19 cellular contexts compared by ENCODE assay signal in the genomic region with DNA sequence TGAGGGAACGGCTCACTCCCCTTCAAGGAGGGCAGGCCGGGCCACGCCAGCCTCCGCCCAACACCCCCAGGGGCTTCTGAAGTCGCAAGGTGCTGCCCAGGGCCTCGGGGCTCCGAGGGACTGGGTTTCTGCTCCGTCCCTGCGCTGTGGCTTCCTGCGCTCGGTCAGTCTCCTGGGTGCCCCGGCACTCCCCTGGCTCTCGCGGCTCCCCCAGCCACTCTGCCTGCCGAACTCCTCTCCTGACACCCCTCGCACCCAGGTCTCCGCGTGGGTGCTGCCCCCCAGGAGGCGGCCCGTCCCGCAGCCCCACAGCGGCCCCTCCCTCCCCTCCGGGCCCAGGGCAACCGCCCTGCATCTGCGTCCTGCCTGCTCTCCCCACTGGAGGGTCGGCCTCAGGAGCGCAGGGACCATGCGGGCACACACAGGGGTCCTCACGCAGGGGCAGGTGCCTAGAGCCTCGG.
"Had no signal": no experiment of that assay in that cellular context is flagged by ENCODE, and none has a peak within 500 bp of the region (broad histone marks: within the 10 kb centered on the region; RNA-seq: fewer than 3 reads in every experiment).

No MANE protein-coding gene starts in this region.

- H3K27me3 ChIP-seq: foreskin keratinocyte, left lung, tibial nerve had no signal

- H3K4me3 ChIP-seq: coronary artery, left lung, lung, psoas muscle, skin epidermis, tibial nerve had no signal

- H2AFZ ChIP-seq: parathyroid adenoma had no signal

- H3K4me3 Mint-ChIP-seq: endodermal cell; immature natural killer cell; natural killer cell treated with Interleukin-12 subunit alpha and Interleukin-12 subunit beta and Interleukin-15 and Interleukin-18, amount 100 ng/mL, for 72 hours had no signal

- DNase-seq: effector CD4-positive, alpha-beta T cell; endodermal cell; erythroblast; foreskin keratinocyte; immature natural killer cell; left lung; mesenchymal stem cell; midbrain; psoas muscle; retina; stimulated activated CD4-positive, alpha-beta T cell treated with anti-CD3 and anti-CD28 coated beads, Interleukin-12 subunit alpha, Interleukin-12 subunit beta, amount 100 ng/mL, for 4 hours; stimulated activated naive CD4-positive, alpha-beta T cell treated with Interleukin-2 at 50 U/mL for 16 hours had no signal

- H3K27ac Mint-ChIP-seq: immature natural killer cell; natural killer cell treated with Interleukin-12 subunit alpha and Interleukin-12 subunit beta and Interleukin-15 and Interleukin-18, amount 100 ng/mL, for 72 hours had no signal

- H3K9ac ChIP-seq: parathyroid adenoma had no signal

- H3K4me1 Mint-ChIP-seq: endodermal cell had no signal

- H3K27ac ChIP-seq: coronary artery, foreskin keratinocyte, left lung, parathyroid adenoma, psoas muscle, skin epidermis, tibial nerve had no signal

- H3K4me1 ChIP-seq: foreskin keratinocyte, parathyroid adenoma had no signal

- ATAC-seq: foreskin keratinocyte, psoas muscle, sciatic nerve had no signal

- H3K9me3 ChIP-seq: left lung, psoas muscle, tibial nerve had no signal

- H3K9me3 Mint-ChIP-seq: endodermal cell; immature natural killer cell; natural killer cell treated with Interleukin-12 subunit alpha and Interleukin-12 subunit beta and Interleukin-15 and Interleukin-18, amount 100 ng/mL, for 72 hours had no signal

- H3K79me2 ChIP-seq: parathyroid adenoma had no signal
